In genomic region chr17:73308017-73308823, GRCh38 we compare ENCODE assay signal across 8 cellular contexts. TPM values are rescaled to one million over a fixed set of nuclear protein-coding genes. Genes with fewer than 3 reads are reported as not detected.
DNase-seq lines count a peak whose midpoint lies in the region; ATAC-seq and TF ChIP-seq lines count a peak whose summit lies in the region.

No MANE protein-coding gene starts in this region.

- no peaks in the 10 kb centered on the region for H3K36me3 Mint-ChIP-seq in CD4-positive, alpha-beta T cell (ENCODE audit: low read depth)
- no peaks in the 10 kb centered on the region for H3K36me3 Mint-ChIP-seq in activated CD4-positive, alpha-beta T cell treated with anti-CD3 and anti-CD28 coated beads, Interleukin-2, amount 10 ng/mL, durations not matched to agents 7 days and 5 days (ENCODE audit: low read depth)

- no peaks in the 10 kb centered on the region for H3K9me2 ChIP-seq in SK-N-SH

- peaks cover 53% of the 10 kb centered on the region for H3F3A ChIP-seq in SK-N-SH (replicated peaks; ENCODE audit: insufficient read depth)

- POLR2A ChIA-PET in CD4-positive, alpha-beta T cell (lab: Charles Lee): no interaction called here
- POLR2A ChIA-PET in SK-N-SH (lab: Yijun Ruan, JAX): interaction anchor here (0.5 to 3.7 kb wide), 2 partner anchors 61 to 935 kb away, joined by 4 to 30 read pairs; no protein-coding TSS in a partner anchor
- POLR2A ChIA-PET in activated CD4-positive, alpha-beta T cell treated with anti-CD3 and anti-CD28 coated beads, Interleukin-2, amount 10 ng/mL, durations not matched to agents 7 days and 5 days (lab: Charles Lee): no interaction called here

- H3K27me3 ChIP-seq in CD4-positive, alpha-beta T cell (ENCODE audit: control insufficient read depth, insufficient read depth, low read length): no peaks in the 10 kb centered on the region
- H3K27me3 ChIP-seq in SK-N-SH (ENCODE audit: insufficient read depth) (no peaks in the 10 kb centered on the region), fibroblast of lung (ENCODE audit: control insufficient read depth, insufficient read depth, low read length) (no peaks in the 10 kb centered on the region), parathyroid adenoma (ENCODE audit: control insufficient read depth, insufficient read depth, low read length) (no peaks in the 10 kb centered on the region)

- H3K79me2 ChIP-seq in SK-N-SH (ENCODE audit: insufficient read depth) (peaks cover 80% of the 10 kb centered on the region), fibroblast of lung (ENCODE audit: control insufficient read depth, insufficient read depth, low read length) (peaks cover 70% of the 10 kb centered on the region), parathyroid adenoma (peaks cover 24% of the 10 kb centered on the region)

- CTCF ChIA-PET in CD4-positive, alpha-beta T cell (lab: Charles Lee): no interaction called here
- CTCF ChIA-PET in SK-N-SH (lab: Yijun Ruan, JAX): interaction anchor here (1.0 to 5.9 kb wide), 5 partner anchors 24 to 60 kb away, joined by 3 to 154 read pairs (median 66); no protein-coding TSS in a partner anchor
- CTCF ChIA-PET in activated CD4-positive, alpha-beta T cell treated with anti-CD3 and anti-CD28 coated beads, Interleukin-2, amount 10 ng/mL, durations not matched to agents 7 days and 5 days (lab: Charles Lee): interaction anchor here (1.5 kb wide), 1 partner anchor 17 kb away, joined by 3 read pairs; no protein-coding TSS in a partner anchor

- TF ChIP-seq EP300 in SK-N-SH (IDR thresholded peaks at IDR 0.05; ENCODE audit: borderline replicate concordance in 1 of 2, low read depth in 1 of 2, low read length in 1 of 2): peak; percentile 17 to 86; a peak in 3 of 4 replicates

- peaks cover 4% of the 10 kb centered on the region for H3K27me3 Mint-ChIP-seq in CD4-positive, alpha-beta T cell
- H3K27me3 Mint-ChIP-seq in activated CD4-positive, alpha-beta T cell treated with anti-CD3 and anti-CD28 coated beads, Interleukin-2, amount 10 ng/mL, durations not matched to agents 7 days and 5 days: peaks cover 9% of the 10 kb centered on the region

- no peak for TF ChIP-seq RAD21 in SK-N-SH (IDR thresholded peaks at IDR 0.05; ENCODE audit: low read length)

- peak overlapping the region; percentile 36; the same call in 1 of the 2 replicates for H3K9ac ChIP-seq in SK-N-SH
- no peak overlapping the region for H3K9ac ChIP-seq in fibroblast of lung (ENCODE audit: insufficient read depth, low read length)
- H3K9ac ChIP-seq in parathyroid adenoma: no peak overlapping the region

- H3K4me3 Mint-ChIP-seq in CD4-positive, alpha-beta T cell: peak overlapping the region; percentile 48
- H3K4me3 Mint-ChIP-seq in activated CD4-positive, alpha-beta T cell treated with anti-CD3 and anti-CD28 coated beads, Interleukin-2, amount 10 ng/mL, durations not matched to agents 7 days and 5 days: no peak overlapping the region

- H3K9me3 Mint-ChIP-seq in CD4-positive, alpha-beta T cell: no peaks in the 10 kb centered on the region
- H3K9me3 Mint-ChIP-seq in activated CD4-positive, alpha-beta T cell treated with anti-CD3 and anti-CD28 coated beads, Interleukin-2, amount 10 ng/mL, durations not matched to agents 7 days and 5 days: no peaks in the 10 kb centered on the region

- peaks cover 57 to 68% of the 10 kb centered on the region in 2 experiments; a peak in 3 of 4 replicates for H3K4me1 ChIP-seq in SK-N-SH (ENCODE audit: control insufficient read depth in 1 of 2, insufficient read depth in 2 of 2, low read depth in 1 of 2, low read length in 1 of 2)
- peaks cover 48% of the 10 kb centered on the region for H3K4me1 ChIP-seq in fibroblast of lung (ENCODE audit: control insufficient read depth, extremely low read depth, insufficient read depth, low read length)
- H3K4me1 ChIP-seq in parathyroid adenoma: peaks cover 55% of the 10 kb centered on the region

- H3K4me3 ChIP-seq in SK-N-SH (ENCODE audit: low read depth in 2 of 2, low read length in 1 of 2) (peak overlapping the region in 1 of 2 experiments; percentile 50; a peak in 2 of 4 replicates), fibroblast of lung (replicated peaks in 1 of 4; ENCODE audit: control extremely low read depth in 1 of 4, insufficient read depth in 1 of 4, low read depth in 3 of 4, low read length in 4 of 4) (peak overlapping the region; percentile 7 to 100 (median 58)), parathyroid adenoma (ENCODE audit: low read depth, low read length) (peak overlapping the region; percentile 31)

- no peak for TF ChIP-seq CTCF in CD4-positive, alpha-beta T cell (IDR thresholded peaks at IDR 0.05)
- no peak for TF ChIP-seq CTCF in SK-N-SH (IDR thresholded peaks at IDR 0.05)
- TF ChIP-seq CTCF in fibroblast of lung (conservative IDR thresholded peaks at IDR 0.05 in 1 of 2, IDR thresholded peaks at IDR 0.05 in 1 of 2; ENCODE audit: low read depth in 1 of 2, low read length in 2 of 2): no peak
- TF ChIP-seq CTCF in parathyroid adenoma (IDR thresholded peaks at IDR 0.05): no peak

- WGBS in SK-N-SH (ENCODE audit: low lambda C conversion rate): 36% methylated on average over 23 of the region's 23 CpGs

- H3K27ac Mint-ChIP-seq in CD4-positive, alpha-beta T cell: no peak overlapping the region
- no peak overlapping the region for H3K27ac Mint-ChIP-seq in activated CD4-positive, alpha-beta T cell treated with anti-CD3 and anti-CD28 coated beads, Interleukin-2, amount 10 ng/mL, durations not matched to agents 7 days and 5 days

- peaks cover 3% of the 10 kb centered on the region; the same call in 1 of the 2 replicates for H4K20me1 ChIP-seq in SK-N-SH (ENCODE audit: insufficient read depth)
- no peaks in the 10 kb centered on the region for H4K20me1 ChIP-seq in fibroblast of lung (ENCODE audit: control insufficient read depth, extremely low read depth, insufficient read depth, low read length)

- H2AFZ ChIP-seq in SK-N-SH (ENCODE audit: low read depth) (no peak overlapping the region), fibroblast of lung (ENCODE audit: low read length) (no peak overlapping the region), parathyroid adenoma (peak overlapping the region; percentile 81)

- H3K36me3 ChIP-seq in SK-N-SH (replicated peaks in 1 of 2; ENCODE audit: control insufficient read depth in 1 of 2, insufficient read depth in 2 of 2, low read length in 1 of 2) (peaks cover 0 to 8% of the 10 kb centered on the region in 2 experiments), fibroblast of lung (ENCODE audit: control insufficient read depth, insufficient read depth, low read length) (no peaks in the 10 kb centered on the region), parathyroid adenoma (ENCODE audit: control insufficient read depth, insufficient read depth, low read length) (no peaks in the 10 kb centered on the region)

- no peak for DNase-seq in CD4-positive, alpha-beta T cell
- no peak for DNase-seq in SK-N-SH
- peak; percentile 86 to 95 for DNase-seq in fibroblast of lung (ENCODE audit: low read depth in 2 of 2)
- no peak for DNase-seq in activated CD4-positive, alpha-beta T cell treated with anti-CD3 and anti-CD28 coated beads, Interleukin-2, amount 10 ng/mL, durations not matched to agents 7 days and 5 days
- no peak for DNase-seq in NCI-H524 (lab: John Stamatoyannopoulos, UW)

- intact Hi-C loops in CD4-positive, alpha-beta T cell (cut with DNase I, micrococcal nuclease): no loop called here

- H3K27ac ChIP-seq in CD4-positive, alpha-beta T cell (ENCODE audit: low read depth, low read length): no peak overlapping the region
- H3K27ac ChIP-seq in SK-N-SH (ENCODE audit: low read depth in 2 of 2, low read length in 1 of 2) (peak overlapping the region; percentile 13 to 96; a peak in 3 of 4 replicates), fibroblast of lung (ENCODE audit: insufficient read depth, low read length) (peak overlapping the region; percentile 69), parathyroid adenoma (peak overlapping the region; percentile 99)

- ATAC-seq in CD4-positive, alpha-beta T cell (ENCODE audit: poor library complexity): no peak
- ATAC-seq in HG02610 (IDR thresholded peaks at IDR 0.05; ENCODE audit: unreplicated experiment) (no peak), HG02678 (IDR thresholded peaks at IDR 0.05; ENCODE audit: unreplicated experiment) (no peak)

- H3K9me3 ChIP-seq in CD4-positive, alpha-beta T cell (ENCODE audit: control insufficient read depth, low read length): no peaks in the 10 kb centered on the region
- H3K9me3 ChIP-seq in SK-N-SH (no peaks in the 10 kb centered on the region), fibroblast of lung (ENCODE audit: control insufficient read depth, insufficient read depth, low read depth, low read length) (no peaks in the 10 kb centered on the region), parathyroid adenoma (ENCODE audit: control insufficient read depth, low read length) (no peaks in the 10 kb centered on the region)

- peaks cover 6% of the 10 kb centered on the region for H3K4me1 Mint-ChIP-seq in CD4-positive, alpha-beta T cell (ENCODE audit: low read depth)
- H3K4me1 Mint-ChIP-seq in activated CD4-positive, alpha-beta T cell treated with anti-CD3 and anti-CD28 coated beads, Interleukin-2, amount 10 ng/mL, durations not matched to agents 7 days and 5 days: peaks cover 13% of the 10 kb centered on the region

- H3K4me2 ChIP-seq in SK-N-SH (peak overlapping the region; percentile 98), fibroblast of lung (ENCODE audit: extremely low read depth, insufficient read depth, low read length) (peak overlapping the region; percentile 26), parathyroid adenoma (ENCODE audit: low read length) (peak overlapping the region; percentile 62)

RNA-seq across cellular contexts. Expression of gene CDC42EP4, which starts 3.6 kb away (rescaled TPM):
- 1 to 10 TPM; 2.9 to 3.5 TPM for total RNA-seq in CD4-positive, alpha-beta T cell
- polyA plus RNA-seq in SK-N-SH (2012; rRNA removed) (23.7 and 28.3 TPM in 2 replicates), fibroblast of lung (16.9 and 20.9 TPM in 2 replicates)
- polyA plus RNA-seq in SK-N-SH (2012; cell fraction: cytosol; rRNA removed): 16.3 and 24.6 TPM in 2 replicates
- 15.8 and 17.1 TPM in 2 replicates for polyA plus RNA-seq in SK-N-SH (2012; cell fraction: nucleus; rRNA removed)
- 31.3 and 34.2 TPM in 2 replicates for total RNA-seq in fibroblast of lung
- 24.2 and 28.9 TPM in 2 replicates for polyA plus RNA-seq in fibroblast of lung (2012)
- 33.7 and 42.3 TPM in 2 replicates for polyA minus RNA-seq in fibroblast of lung (ENCODE audit: low replicate concordance)
- 1 to 10 TPM; 1.7 to 2.1 TPM for total RNA-seq in activated CD4-positive, alpha-beta T cell treated with anti-CD3 and anti-CD28 coated beads, Interleukin-2, amount 10 ng/mL, durations not matched to agents 7 days and 5 days

RNA-seq across cellular contexts. Expression of gene CPSF4L, which starts 46.5 kb away (rescaled TPM):
- not detected for total RNA-seq in CD4-positive, alpha-beta T cell
- polyA plus RNA-seq in SK-N-SH (2012; rRNA removed): 0.10 TPM in 1 of 2 replicates, not detected in the other
- polyA plus RNA-seq in SK-N-SH (2012; cell fraction: cytosol; rRNA removed): not detected in 2 replicates
- polyA plus RNA-seq in SK-N-SH (2012; cell fraction: nucleus; rRNA removed): not detected in 2 replicates
- total RNA-seq in fibroblast of lung: 0.26 TPM in 1 of 2 replicates, not detected in the other
- not detected in 2 replicates for polyA plus RNA-seq in fibroblast of lung
- polyA plus RNA-seq in fibroblast of lung (2012): not detected in 2 replicates
- polyA minus RNA-seq in fibroblast of lung (ENCODE audit: low replicate concordance): not detected in 2 replicates
- not detected for total RNA-seq in activated CD4-positive, alpha-beta T cell treated with anti-CD3 and anti-CD28 coated beads, Interleukin-2, amount 10 ng/mL, durations not matched to agents 7 days and 5 days

Comparison
In these comparisons a context has a peak if more than half of its experiments do, and no peak if none do; other contexts are left out.
1. DNase-seq: peak in fibroblast of lung (2 of 2); none in CD4-positive, alpha-beta T cell (0 of 10), SK-N-SH (single experiment), activated CD4-positive, alpha-beta T cell treated with anti-CD3 and anti-CD28 coated beads, Interleukin-2, amount 10 ng/mL, durations not matched to agents 7 days and 5 days (single experiment) and NCI-H524 (0 of 2).
2. H3K4me2 ChIP-seq: peak in every context shown above with its lines; median percentile 98 in SK-N-SH; 62 in parathyroid adenoma; 26 in fibroblast of lung.